23 cellular contexts compared by ENCODE assay signal in the genomic region with DNA sequence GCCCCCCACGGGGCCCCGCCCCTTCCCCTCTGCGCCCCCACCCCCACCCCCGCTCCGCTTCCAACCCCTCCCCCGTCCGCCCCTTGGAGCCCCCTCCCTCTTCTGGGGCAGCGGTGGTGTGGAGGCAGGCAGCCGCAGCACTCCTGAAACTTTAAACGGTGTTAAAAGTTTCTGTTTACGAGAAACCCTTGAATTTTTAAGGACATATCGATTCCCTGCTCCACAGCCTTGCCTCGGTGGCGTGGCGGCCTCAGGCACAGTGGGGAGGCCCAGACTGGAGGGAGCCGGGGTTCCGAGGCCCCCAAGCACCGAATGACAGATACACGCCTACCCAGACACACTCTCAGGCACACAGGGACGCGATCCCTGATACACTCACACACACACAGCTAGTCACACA. TPM values are rescaled to one million over a fixed set of nuclear protein-coding genes. Genes with fewer than 3 reads are reported as not detected.
"Had no signal": no experiment of that assay in that cellular context is flagged by ENCODE, and none has a peak within 500 bp of the region (broad histone marks: within the 10 kb centered on the region; RNA-seq: fewer than 3 reads in every experiment).

No MANE protein-coding gene starts in this region.

- DNase-seq: cortex of kidney; dorsolateral prefrontal cortex; effector CD8-positive, alpha-beta T cell; heart left ventricle; hypothalamus; islet precursor cell; mammary epithelial cell; natural killer cell; psoas muscle; retina; right lobe of liver; stimulated activated CD4-positive, alpha-beta T cell treated with anti-CD3 and anti-CD28 coated beads, Interleukin-4, amount 100 ng/mL, for 1 hour; stimulated activated CD8-positive, alpha-beta memory T cell treated with anti-CD3 and anti-CD28 coated beads, Interleukin-4, amount 100 ng/mL, for 48 hours; stimulated activated naive CD8-positive, alpha-beta T cell treated with anti-CD3 and anti-CD28 coated beads, Interleukin-15, Interleukin-2, amounts not matched to agents 100 U/mL and 50 U/mL, for 24 hours; tibial artery; upper lobe of right lung had no signal

- H3K9me3 Mint-ChIP-seq: natural killer cell; stimulated activated effector memory CD8-positive, alpha-beta T cell treated with anti-CD3 and anti-CD28 coated beads, Interleukin-12 subunit alpha, Interleukin-12 subunit beta, amount 100 ng/mL, for 72 hours had no signal

- H3K27ac ChIP-seq: heart left ventricle, psoas muscle, right lobe of liver, tibial artery, upper lobe of right lung, vagina had no signal

- H3K27me3 ChIP-seq: dorsolateral prefrontal cortex, heart left ventricle, right lobe of liver, tibial artery, upper lobe of right lung, vagina had no signal

- H3K4me3 Mint-ChIP-seq: natural killer cell; stimulated activated effector memory CD8-positive, alpha-beta T cell treated with anti-CD3 and anti-CD28 coated beads, Interleukin-12 subunit alpha, Interleukin-12 subunit beta, amount 100 ng/mL, for 72 hours had no signal

- H3K4me1 ChIP-seq: right lobe of liver, upper lobe of right lung, vagina had no signal

- ATAC-seq: heart left ventricle; left lobe of liver; natural killer cell; psoas muscle; right lobe of liver; stimulated activated naive CD8-positive, alpha-beta T cell treated with anti-CD3 and anti-CD28 coated beads, Interleukin-15, Interleukin-2, amounts not matched to agents 100 U/mL and 50 U/mL, for 24 hours; upper lobe of right lung had no signal

- H3K27ac Mint-ChIP-seq: natural killer cell; stimulated activated effector memory CD8-positive, alpha-beta T cell treated with anti-CD3 and anti-CD28 coated beads, Interleukin-12 subunit alpha, Interleukin-12 subunit beta, amount 100 ng/mL, for 72 hours had no signal

- H3K36me3 Mint-ChIP-seq: natural killer cell; stimulated activated effector memory CD8-positive, alpha-beta T cell treated with anti-CD3 and anti-CD28 coated beads, Interleukin-12 subunit alpha, Interleukin-12 subunit beta, amount 100 ng/mL, for 72 hours had no signal

RNA-seq across cellular contexts. Expression of a gene that starts 21.1 kb away (rescaled TPM):
- total RNA-seq: glomerular endothelial cell, left lobe of liver, myocyte, natural killer cell, right lobe of liver, temporal lobe, upper lobe of right lung, vagina had no signal
- polyA plus RNA-seq: esophagus, psoas muscle had no signal
